In genomic region chr10:110206988-110207804, GRCh38 we compare ENCODE assay signal across 1 cellular context.
TF ChIP-seq lines count a peak whose summit lies in the region.

MXI1 (plus strand) TSS chr10:110207605; CDS start chr10:110207809, 204 bp downstream.

TF ChIP-seq in HEK293, 187 proteins besides CTCF, POLR2A, EP300 and RAD21 (continued from another document and continues in another):
- no peak; the same call in 1 of the 2 replicates for TF ChIP-seq BCL11B (tag by site-specific recombination; IDR thresholded peaks at IDR 0.05; ENCODE audit: low read depth)
- no peak for TF ChIP-seq ZNF138 (tag by site-specific recombination; IDR thresholded peaks at IDR 0.05; ENCODE audit: borderline replicate concordance)
- TF ChIP-seq ZSCAN16 (tag by site-specific recombination; IDR thresholded peaks at IDR 0.05) = no peak
- TF ChIP-seq TSHZ1 (tag by site-specific recombination; IDR thresholded peaks at IDR 0.05; ENCODE audit: borderline replicate concordance) = peak; percentile 88
- no peak for TF ChIP-seq ZNF571 (tag by site-specific recombination; IDR thresholded peaks at IDR 0.05)
- no peak for TF ChIP-seq GLI4 (tag by site-specific recombination; IDR thresholded peaks at IDR 0.05)
- peak; percentile 43; the same call in 1 of the 2 replicates for TF ChIP-seq INSM2 (tag by site-specific recombination; IDR thresholded peaks at IDR 0.05)
- no peak; the same call in 1 of the 2 replicates for TF ChIP-seq ZNF184 (tag by site-specific recombination; IDR thresholded peaks at IDR 0.05)
- TF ChIP-seq PRDM1 (tag by site-specific recombination; IDR thresholded peaks at IDR 0.05) = no peak
- peak; percentile 93 for TF ChIP-seq ZNF580 (tag by site-specific recombination; IDR thresholded peaks at IDR 0.05)
- peak; percentile 94 for TF ChIP-seq PRDM10 (tag by site-specific recombination; IDR thresholded peaks at IDR 0.05)
- TF ChIP-seq ZNF704 (tag by site-specific recombination; IDR thresholded peaks at IDR 0.05) = no peak
- peak; percentile 79 for TF ChIP-seq BCL11A (tag by site-specific recombination; IDR thresholded peaks at IDR 0.05; ENCODE audit: low read depth)
- no peak for TF ChIP-seq ZNF426 (tag by site-specific recombination; IDR thresholded peaks at IDR 0.05)
- TF ChIP-seq ZNF121 (tag by site-specific recombination; IDR thresholded peaks at IDR 0.05) = no peak
- TF ChIP-seq ZNF148 (tag by site-specific recombination; IDR thresholded peaks at IDR 0.05; ENCODE audit: borderline replicate concordance) = no peak
- TF ChIP-seq ZFHX2 (tag by site-specific recombination; conservative IDR thresholded peaks at IDR 0.05) = 0 out of 2 replicates have a peak, but pooled peaks have one; percentile 48
- peak; percentile 80 for TF ChIP-seq ZBTB20 (tag by site-specific recombination; IDR thresholded peaks at IDR 0.05)
- TF ChIP-seq ZNF548 (tag by site-specific recombination; IDR thresholded peaks at IDR 0.05) = no peak
- TF ChIP-seq ZFP41 (tag by site-specific recombination; IDR thresholded peaks at IDR 0.05; ENCODE audit: borderline replicate concordance) = no peak
- no peak for TF ChIP-seq ZNF26 (tag by site-specific recombination; IDR thresholded peaks at IDR 0.05)
- TF ChIP-seq ZNF19 (tag by site-specific recombination; IDR thresholded peaks at IDR 0.05; ENCODE audit: low read depth) = no peak
- no peak for TF ChIP-seq ZNF157 (tag by site-specific recombination; IDR thresholded peaks at IDR 0.05)
- no peak for TF ChIP-seq ZNF549 (tag by site-specific recombination; IDR thresholded peaks at IDR 0.05)
- TF ChIP-seq ATF2 (tag by site-specific recombination; IDR thresholded peaks at IDR 0.05; ENCODE audit: low read depth) = no peak
- TF ChIP-seq ZSCAN4 (tag by site-specific recombination; IDR thresholded peaks at IDR 0.05) = peak; percentile 87
- TF ChIP-seq HOXA7 (CRISPR knock-in tag; IDR thresholded peaks at IDR 0.05; ENCODE audit: borderline replicate concordance) = no peak
- peak; percentile 70 for TF ChIP-seq PATZ1 (tag by site-specific recombination; IDR thresholded peaks at IDR 0.05)
- TF ChIP-seq ZEB2 (tag by site-specific recombination; IDR thresholded peaks at IDR 0.05) = peak; percentile 94
- TF ChIP-seq ZNF629 (tag by site-specific recombination; IDR thresholded peaks at IDR 0.05) = peak; percentile 83
- no peak for TF ChIP-seq ZNF488 (tag by site-specific recombination; IDR thresholded peaks at IDR 0.05)
- TF ChIP-seq ZNF626 (tag by site-specific recombination; IDR thresholded peaks at IDR 0.05) = no peak
- no peak for TF ChIP-seq ZNF707 (tag by site-specific recombination; IDR thresholded peaks at IDR 0.05)
- peak; percentile 57; the same call in 1 of the 2 replicates for TF ChIP-seq ZBTB7A (tag by site-specific recombination; IDR thresholded peaks at IDR 0.05; ENCODE audit: low read depth)
- no peak; the same call in 1 of the 2 replicates for TF ChIP-seq ZSCAN18 (tag by site-specific recombination; IDR thresholded peaks at IDR 0.05)
